In genomic region chr7:73154586-73155038, GRCh38 we compare ENCODE assay signal across 8 cellular contexts.
DNase-seq lines count a peak whose midpoint lies in the region; ATAC-seq and TF ChIP-seq lines count a peak whose summit lies in the region.
"Not testable (repeated sequence)": the region's sequence is repeated elsewhere in the genome, so short reads cannot be mapped to it uniquely, and the experiment has no call there.

No MANE protein-coding gene starts in this region.

- CTCF ChIA-PET in Caco-2 (lab: Charles Lee): not testable (repeated sequence)

- not testable (repeated sequence) for H3K9me3 Mint-ChIP-seq in Caco-2 (ENCODE audit: unreplicated experiment); activated naive CD8-positive, alpha-beta T cell (ENCODE audit: low read depth); neural crest cell

- H3K4me1 Mint-ChIP-seq in Caco-2 (ENCODE audit: low read depth, unreplicated experiment); activated naive CD8-positive, alpha-beta T cell (ENCODE audit: low read depth); neural crest cell: not testable (repeated sequence)

- not testable (repeated sequence) for H3K36me3 ChIP-seq in Caco-2 (ENCODE audit: control insufficient read depth, insufficient read depth, low read length); WERI-Rb-1

- peak; percentile 93 for ATAC-seq in GM21786 (IDR thresholded peaks at IDR 0.05; ENCODE audit: unreplicated experiment)
- peak; percentile 92 for ATAC-seq in HG03469 (IDR thresholded peaks at IDR 0.05; ENCODE audit: unreplicated experiment)

- not testable (repeated sequence) for H3K27me3 Mint-ChIP-seq in Caco-2 (ENCODE audit: insufficient read depth, unreplicated experiment); activated naive CD8-positive, alpha-beta T cell; neural crest cell (ENCODE audit: low read depth)

- BruUV-seq in Caco-2 (replicated peaks; lab: Mats Ljungman, UMichigan): not testable (repeated sequence)

- DNase-seq in Caco-2: peak; percentile 89
- peak; percentile 77 for DNase-seq in WERI-Rb-1
- DNase-seq in head of caudate nucleus: peak; percentile 56 to 92 (median 83)
- peak; percentile 66 for DNase-seq in neural crest cell (ENCODE audit: low read depth, low spot score)
- peak; percentile 45 to 59 for DNase-seq in stimulated activated CD8-positive, alpha-beta memory T cell treated with anti-CD3 and anti-CD28 coated beads, Interleukin-2, amount 100 ng/mL, for 48 hours (ENCODE audit: low read depth in 2 of 2)

- H3K4me3 ChIP-seq in Caco-2 (ENCODE audit: low read depth, low read length): peak overlapping the region; percentile 26
- H3K4me3 ChIP-seq in WERI-Rb-1 (ENCODE audit: low read depth, low read length): not testable (repeated sequence)

- TF ChIP-seq CTCF in Caco-2 (IDR thresholded peaks at IDR 0.05; ENCODE audit: insufficient read depth in 1 of 2, low read depth in 1 of 2, low read length in 1 of 2, severe bottlenecking in 1 of 2, unreplicated experiment in 1 of 2); WERI-Rb-1 (IDR thresholded peaks at IDR 0.05; ENCODE audit: low read depth, low read length); neural crest cell (conservative IDR thresholded peaks at IDR 0.05): not testable (repeated sequence)

- H3K4me1 ChIP-seq in Caco-2: not testable (repeated sequence)

- H3K27me3 ChIP-seq in Caco-2 (replicated peaks; ENCODE audit: control insufficient read depth, insufficient read depth, low read length); WERI-Rb-1 (ENCODE audit: insufficient read depth, low read depth, severe bottlenecking): not testable (repeated sequence)

- not testable (repeated sequence) for H3K9me3 ChIP-seq in Caco-2; WERI-Rb-1 (ENCODE audit: severe bottlenecking)

- peak overlapping the region; percentile 69 for H3K4me3 Mint-ChIP-seq in Caco-2 (ENCODE audit: unreplicated experiment)
- peak overlapping the region; percentile 52 for H3K4me3 Mint-ChIP-seq in activated naive CD8-positive, alpha-beta T cell
- H3K4me3 Mint-ChIP-seq in neural crest cell: peak overlapping the region; percentile 76

- POLR2A ChIA-PET in Caco-2 (lab: Charles Lee): not testable (repeated sequence)

- not testable (repeated sequence) for H3K27ac ChIP-seq in WERI-Rb-1

- not testable (repeated sequence) for H3K27ac Mint-ChIP-seq in Caco-2 (ENCODE audit: unreplicated experiment); activated naive CD8-positive, alpha-beta T cell; neural crest cell (ENCODE audit: unreplicated experiment)

- intact Hi-C loops in Caco-2 (cut with micrococcal nuclease; ENCODE audit: unreplicated experiment); head of caudate nucleus (cut with DNase I): not testable (repeated sequence)

- not testable (repeated sequence) for H3K36me3 Mint-ChIP-seq in Caco-2 (ENCODE audit: insufficient read depth, unreplicated experiment); activated naive CD8-positive, alpha-beta T cell; neural crest cell (ENCODE audit: low read depth)
